ENCODE assay signal across 11 cellular contexts in genomic region chr2:161172901-161173540, GRCh38. TPM values are rescaled to one million over a fixed set of nuclear protein-coding genes. Genes with fewer than 3 reads are reported as not detected.
A peak's percentile ranks its signal among the peaks of the same experiment; 100 is the strongest.
DNase-seq lines count a peak whose midpoint lies in the region; ATAC-seq lines count a peak whose summit lies in the region.
"Had no signal": no experiment of that assay in that cellular context is flagged by ENCODE, and none has a peak within 500 bp of the region (broad histone marks: within the 10 kb centered on the region; RNA-seq: fewer than 3 reads in every experiment).

No MANE protein-coding gene starts in this region.

- ATAC-seq in GM18508 (IDR thresholded peaks at IDR 0.05; ENCODE audit: insufficient read depth, unreplicated experiment) (peak; percentile 56), GM19395 (IDR thresholded peaks at IDR 0.05; ENCODE audit: unreplicated experiment) (peak; percentile 76), HG03025 (IDR thresholded peaks at IDR 0.05; ENCODE audit: low FRiP score, unreplicated experiment) (peak; percentile 60), sciatic nerve (no peak)
- ATAC-seq: heart left ventricle had no signal

- peak overlapping the region; percentile 81 for H3K27ac Mint-ChIP-seq in activated T-helper 1 cell treated with anti-CD3 and anti-CD28 coated beads, Interleukin-12 subunit alpha, Interleukin-12 subunit beta, Interleukin-2, Interleukin-4 antibody, amounts not matched to agents 30 ng/mL and 10 ng/mL and 1 ng/mL, durations not matched to agents 14 hours and 24 hours and 36 hours
- H3K27ac Mint-ChIP-seq: T-helper 2 cell treated with Interferon-gamma antibody and Interleukin-4, amounts not matched to agents 5 μg/mL and 100 μg/mL, for 36 hours had no signal

- intact Hi-C loops in activated T-helper 1 cell treated with anti-CD3 and anti-CD28 coated beads, Interleukin-12 subunit alpha, Interleukin-12 subunit beta, Interleukin-2, Interleukin-4 antibody, amounts not matched to agents 30 ng/mL and 10 ng/mL and 1 ng/mL, durations not matched to agents 14 hours and 24 hours and 36 hours (cut with micrococcal nuclease): loop anchor here (1.0 kb wide), 1 partner anchor 27 kb away; no protein-coding TSS in a partner anchor
- intact Hi-C loops in sciatic nerve (cut with DNase I): no loop called here

- peaks cover 14% of the 10 kb centered on the region for H3K9me3 Mint-ChIP-seq in activated T-helper 1 cell treated with anti-CD3 and anti-CD28 coated beads, Interleukin-12 subunit alpha, Interleukin-12 subunit beta, Interleukin-2, Interleukin-4 antibody, amounts not matched to agents 30 ng/mL and 10 ng/mL and 1 ng/mL, durations not matched to agents 14 hours and 24 hours and 36 hours

- no peak for DNase-seq in activated T-helper 1 cell treated with anti-CD3 and anti-CD28 coated beads, Interleukin-12 subunit alpha, Interleukin-12 subunit beta, Interleukin-2, Interleukin-4 antibody, amounts not matched to agents 30 ng/mL and 10 ng/mL and 1 ng/mL, durations not matched to agents 14 hours and 24 hours and 36 hours (ENCODE audit: low spot score)
- no peak for DNase-seq in NCI-H2081 (lab: John Stamatoyannopoulos, UW)
- no peak for DNase-seq in hippocampal formation (lab: John Stamatoyannopoulos, UW)
- no peak for DNase-seq in sciatic nerve (ENCODE audit: low spot score)
- DNase-seq in NCI-H146 (lab: John Stamatoyannopoulos, UW): no peak
- DNase-seq: activated gamma-delta T cell treated with Interleukin-2 at 50 U/mL for 16 hours, heart left ventricle had no signal

- peaks cover 90% of the 10 kb centered on the region for H3K4me1 Mint-ChIP-seq in activated T-helper 1 cell treated with anti-CD3 and anti-CD28 coated beads, Interleukin-12 subunit alpha, Interleukin-12 subunit beta, Interleukin-2, Interleukin-4 antibody, amounts not matched to agents 30 ng/mL and 10 ng/mL and 1 ng/mL, durations not matched to agents 14 hours and 24 hours and 36 hours (ENCODE audit: low read depth)

- H3K36me3 Mint-ChIP-seq in activated T-helper 1 cell treated with anti-CD3 and anti-CD28 coated beads, Interleukin-12 subunit alpha, Interleukin-12 subunit beta, Interleukin-2, Interleukin-4 antibody, amounts not matched to agents 30 ng/mL and 10 ng/mL and 1 ng/mL, durations not matched to agents 14 hours and 24 hours and 36 hours (ENCODE audit: low read depth): peaks cover 73% of the 10 kb centered on the region

- H3K4me3 Mint-ChIP-seq in activated T-helper 1 cell treated with anti-CD3 and anti-CD28 coated beads, Interleukin-12 subunit alpha, Interleukin-12 subunit beta, Interleukin-2, Interleukin-4 antibody, amounts not matched to agents 30 ng/mL and 10 ng/mL and 1 ng/mL, durations not matched to agents 14 hours and 24 hours and 36 hours: peak overlapping the region; percentile 38
- H3K4me3 Mint-ChIP-seq: T-helper 2 cell treated with Interferon-gamma antibody and Interleukin-4, amounts not matched to agents 5 μg/mL and 100 μg/mL, for 36 hours had no signal

- no peaks in the 10 kb centered on the region for H3K27me3 Mint-ChIP-seq in activated T-helper 1 cell treated with anti-CD3 and anti-CD28 coated beads, Interleukin-12 subunit alpha, Interleukin-12 subunit beta, Interleukin-2, Interleukin-4 antibody, amounts not matched to agents 30 ng/mL and 10 ng/mL and 1 ng/mL, durations not matched to agents 14 hours and 24 hours and 36 hours (ENCODE audit: insufficient read depth)

RNA-seq across cellular contexts. Expression of gene TANK, which starts 12.8 kb away (rescaled TPM):
- total RNA-seq in activated T-helper 1 cell treated with anti-CD3 and anti-CD28 coated beads, Interleukin-12 subunit alpha, Interleukin-12 subunit beta, Interleukin-2, Interleukin-4 antibody, amounts not matched to agents 30 ng/mL and 10 ng/mL and 1 ng/mL, durations not matched to agents 14 hours and 24 hours and 36 hours: 136 and 141 TPM in 2 replicates
- total RNA-seq in sciatic nerve: 71.3 TPM
